ENCODE assay signal across 25 cellular contexts in the genomic region with DNA sequence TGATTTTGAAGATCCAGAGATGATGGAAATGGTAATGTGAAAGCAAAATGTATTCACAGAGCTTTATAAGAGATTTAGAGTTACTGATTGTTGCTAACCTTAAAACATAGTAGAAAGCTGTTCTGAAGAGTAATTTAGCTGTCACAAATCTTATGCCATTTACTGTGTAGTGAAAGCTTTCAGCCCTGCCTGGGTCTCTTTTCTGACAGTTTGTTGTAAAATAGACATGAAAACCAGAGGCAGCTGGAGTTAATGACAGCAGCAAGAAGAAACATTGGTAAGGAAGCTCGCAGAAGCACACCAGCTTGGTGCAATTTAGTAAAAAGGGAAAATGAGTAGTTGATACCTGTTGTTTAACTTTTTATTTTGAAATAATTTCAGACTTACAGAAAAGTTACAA.
"Had no signal": no experiment of that assay in that cellular context is flagged by ENCODE, and none has a peak within 500 bp of the region (broad histone marks: within the 10 kb centered on the region; RNA-seq: fewer than 3 reads in every experiment).

No MANE protein-coding gene starts in this region.

- H3K4me3 Mint-ChIP-seq: dendritic cell treated with granulocyte-macrophage colony-stimulating factor and Interleukin-4, amounts not matched to agents 40 ng/mL and 50 ng/mL, for 4 days; effector memory CD8-positive, alpha-beta T cell; endodermal cell; mesothelial cell of epicardium had no signal

- H3K4me1 ChIP-seq: colonic mucosa, left lung had no signal

- H3K4me1 Mint-ChIP-seq: endodermal cell had no signal

- H3K27me3 Mint-ChIP-seq: dendritic cell treated with granulocyte-macrophage colony-stimulating factor and Interleukin-4, amounts not matched to agents 40 ng/mL and 50 ng/mL, for 4 days; effector memory CD8-positive, alpha-beta T cell had no signal

- H3K27ac Mint-ChIP-seq: dendritic cell treated with granulocyte-macrophage colony-stimulating factor and Interleukin-4, amounts not matched to agents 40 ng/mL and 50 ng/mL, for 4 days; effector memory CD8-positive, alpha-beta T cell; endodermal cell; mesothelial cell of epicardium had no signal

- FAIRE-seq: endometrium, islet of Langerhans, keratinocyte had no signal

- H3K4me3 ChIP-seq: colonic mucosa, esophagus squamous epithelium, gastrocnemius medialis, heart right ventricle, left lung, lower lobe of right lung, mucosa of descending colon had no signal

- H3K27me3 ChIP-seq: colonic mucosa, esophagus squamous epithelium, gastrocnemius medialis, heart right ventricle, left lung had no signal

- ATAC-seq: effector memory CD8-positive, alpha-beta T cell; esophagus mucosa; gastrocnemius medialis; heart right ventricle; left cardiac atrium; left lung; left ventricle myocardium superior; lower lobe of right lung; mucosa of descending colon had no signal

- DNase-seq: colonic mucosa; cortex of kidney; effector CD8-positive, alpha-beta T cell; effector memory CD8-positive, alpha-beta T cell; endodermal cell; esophagus squamous epithelium; foreskin fibroblast; foreskin melanocyte; gastrocnemius medialis; glutamatergic neuron; heart right ventricle; hippocampal formation; left cardiac atrium; left lung; left ventricle myocardium superior; lower lobe of right lung; mesenchymal stem cell; mucosa of descending colon had no signal

- H3K9me3 ChIP-seq: colonic mucosa, esophagus squamous epithelium, gastrocnemius medialis, heart right ventricle, left lung, lower lobe of right lung, mucosa of descending colon had no signal

- H3K27ac ChIP-seq: colonic mucosa, epithelial cell of prostate, esophagus squamous epithelium, gastrocnemius medialis, heart right ventricle, left lung, lower lobe of right lung had no signal

- H3K9me3 Mint-ChIP-seq: dendritic cell treated with granulocyte-macrophage colony-stimulating factor and Interleukin-4, amounts not matched to agents 40 ng/mL and 50 ng/mL, for 4 days; effector memory CD8-positive, alpha-beta T cell; endodermal cell; mesothelial cell of epicardium had no signal
